Comparison of ENCODE assay signal across 11 cellular contexts in genomic region chr3:121735047-121735696, GRCh38. TPM values are rescaled to one million over a fixed set of nuclear protein-coding genes. Genes with fewer than 3 reads are reported as not detected.
A peak's percentile ranks its signal among the peaks of the same experiment; 100 is the strongest.
DNase-seq lines count a peak whose midpoint lies in the region; ATAC-seq and TF ChIP-seq lines count a peak whose summit lies in the region.
"Had no signal": no experiment of that assay in that cellular context is flagged by ENCODE, and none has a peak within 500 bp of the region (broad histone marks: within the 10 kb centered on the region; RNA-seq: fewer than 3 reads in every experiment).

No MANE protein-coding gene starts in this region.

- H3K27ac Mint-ChIP-seq in MCF 10A (ENCODE audit: low read depth, unreplicated experiment) = peak overlapping the region; percentile 5
- H3K27ac Mint-ChIP-seq: naive B cell had no signal

- CTCF ChIA-PET in MCF 10A (lab: Yijun Ruan, JAX) = no interaction called here

- H3K36me3 ChIP-seq in breast epithelium = no peaks in the 10 kb centered on the region
- H3K36me3 ChIP-seq in GM23248 (ENCODE audit: low read depth) = no peaks in the 10 kb centered on the region
- H3K36me3 ChIP-seq in neuronal stem cell (replicated peaks in 1 of 2; ENCODE audit: control insufficient read depth in 2 of 2, insufficient read depth in 2 of 2, low read length in 2 of 2) = peaks cover 0 to 7% of the 10 kb centered on the region in 2 donors
- H3K36me3 ChIP-seq in testis (ENCODE audit: low read depth, missing control alignments) = no peaks in the 10 kb centered on the region
- H3K36me3 ChIP-seq in suprapubic skin = peaks cover 5% of the 10 kb centered on the region

- no peaks in the 10 kb centered on the region for H3K9me3 ChIP-seq in breast epithelium
- no peaks in the 10 kb centered on the region for H3K9me3 ChIP-seq in GM23248 (ENCODE audit: low read depth)
- H3K9me3 ChIP-seq in neuronal stem cell (replicated peaks in 1 of 2; ENCODE audit: control insufficient read depth in 2 of 2, insufficient read depth in 1 of 2, low read depth in 1 of 2, low read length in 2 of 2) = no peaks in the 10 kb centered on the region
- H3K9me3 ChIP-seq in testis = no peaks in the 10 kb centered on the region
- H3K9me3 ChIP-seq in suprapubic skin = no peaks in the 10 kb centered on the region
- H3K9me3 ChIP-seq: BLaER1 had no signal

- no peak overlapping the region for H2BK120ac ChIP-seq in neuronal stem cell (ENCODE audit: low read depth, low read length)

- no peak overlapping the region for H2BK5ac ChIP-seq in neuronal stem cell (ENCODE audit: low read length)

- no peak overlapping the region for H2BK15ac ChIP-seq in neuronal stem cell (ENCODE audit: low read length)

- H3K79me1 ChIP-seq in neuronal stem cell (ENCODE audit: low read depth, low read length) = no peaks in the 10 kb centered on the region

- no peaks in the 10 kb centered on the region for H3K9me2 ChIP-seq in GM23248 (ENCODE audit: insufficient read depth)

- H3K27me3 ChIP-seq in breast epithelium (no peaks in the 10 kb centered on the region), GM23248 (replicated peaks; ENCODE audit: insufficient read depth) (no peaks in the 10 kb centered on the region), neuronal stem cell (ENCODE audit: control insufficient read depth in 3 of 3, insufficient read depth in 3 of 3, low read depth in 1 of 3, low read length in 3 of 3) (no peaks in the 10 kb centered on the region), testis (no peaks in the 10 kb centered on the region), suprapubic skin (no peaks in the 10 kb centered on the region)
- H3K27me3 ChIP-seq: BLaER1 had no signal

- BruUV-seq in MCF 10A (replicated peaks; lab: Mats Ljungman, UMichigan) = no TSS peak

- peaks cover 100% of the 10 kb centered on the region for H3K79me2 ChIP-seq in GM23248 (ENCODE audit: insufficient read depth)

- TF ChIP-seq CTCF in MCF 10A (IDR thresholded peaks at IDR 0.05; ENCODE audit: unreplicated experiment) = no peak
- TF ChIP-seq CTCF in breast epithelium (IDR thresholded peaks at IDR 0.05) = no peak
- no peak for TF ChIP-seq CTCF in testis (IDR thresholded peaks at IDR 0.05)
- no peak for TF ChIP-seq CTCF in suprapubic skin (IDR thresholded peaks at IDR 0.05)

- no peaks in the 10 kb centered on the region for H3K9me3 Mint-ChIP-seq in MCF 10A (ENCODE audit: unreplicated experiment)
- H3K9me3 Mint-ChIP-seq: naive B cell had no signal

- no peak for TF ChIP-seq EP300 in suprapubic skin (IDR thresholded peaks at IDR 0.05)

- no peak overlapping the region for H4K91ac ChIP-seq in neuronal stem cell (ENCODE audit: low read depth, low read length, poor library complexity)

- in situ Hi-C loops in GM23248 (cut with MboI) = no loop called here

- H4K8ac ChIP-seq in neuronal stem cell (ENCODE audit: low read depth, low read length) = no peak overlapping the region

- no peaks in the 10 kb centered on the region for H3K4me1 ChIP-seq in breast epithelium
- peaks cover 19% of the 10 kb centered on the region for H3K4me1 ChIP-seq in GM23248 (ENCODE audit: insufficient read depth)
- H3K4me1 ChIP-seq in neuronal stem cell (ENCODE audit: control insufficient read depth in 2 of 2, insufficient read depth in 1 of 2, low read depth in 1 of 2, low read length in 2 of 2) = peaks cover 0 to 4% of the 10 kb centered on the region in 2 donors
- no peaks in the 10 kb centered on the region for H3K4me1 ChIP-seq in testis
- peaks cover 11% of the 10 kb centered on the region for H3K4me1 ChIP-seq in suprapubic skin

- H3K18ac ChIP-seq in neuronal stem cell (ENCODE audit: low read length) = no peak overlapping the region

- no peaks in the 10 kb centered on the region for H3F3A ChIP-seq in GM23248 (ENCODE audit: insufficient read depth)

- H3K14ac ChIP-seq in neuronal stem cell (ENCODE audit: low read length) = no peak overlapping the region

- intact Hi-C loops in MCF 10A (cut with micrococcal nuclease) = no loop called here
- intact Hi-C loops in breast epithelium (cut with DNase I; ENCODE audit: low total_unique reads) = no loop called here
- intact Hi-C loops in testis (cut with DNase I; ENCODE audit: low total_unique reads) = no loop called here

- DNase-seq in MCF 10A (ENCODE audit: unreplicated experiment) = no peak
- no peak for DNase-seq in breast epithelium (ENCODE audit: low spot score in 2 of 2)
- DNase-seq in GM23248 = no peak
- DNase-seq in stimulated activated naive CD8-positive, alpha-beta T cell treated with anti-CD3 and anti-CD28 coated beads, Interleukin-15, Interleukin-2, amounts not matched to agents 100 U/mL and 50 U/mL, for 24 hours = no peak
- no peak for DNase-seq in neuronal stem cell (ENCODE audit: low spot score)
- no peak for DNase-seq in testis
- no peak for DNase-seq in suprapubic skin (ENCODE audit: low spot score in 2 of 2)
- DNase-seq: naive B cell had no signal

- H3K9ac ChIP-seq in GM23248 = no peak overlapping the region
- no peak overlapping the region for H3K9ac ChIP-seq in neuronal stem cell (ENCODE audit: low read depth, low read length, poor library complexity)
- H3K9ac ChIP-seq: BLaER1 had no signal

- no peak overlapping the region for H3K4me3 ChIP-seq in breast epithelium
- no peak overlapping the region for H3K4me3 ChIP-seq in GM23248
- no peak overlapping the region for H3K4me3 ChIP-seq in neuronal stem cell (ENCODE audit: low read length in 2 of 2)
- no peak overlapping the region for H3K4me3 ChIP-seq in testis
- H3K4me3 ChIP-seq in suprapubic skin = no peak overlapping the region
- H3K4me3 ChIP-seq: BLaER1, coronary artery had no signal

- no peak overlapping the region for H3K4me3 Mint-ChIP-seq in MCF 10A (ENCODE audit: unreplicated experiment)
- H3K4me3 Mint-ChIP-seq: naive B cell had no signal

- no peak overlapping the region for H2AK5ac ChIP-seq in neuronal stem cell (ENCODE audit: low read depth, low read length)

- no peak overlapping the region for H3K4ac ChIP-seq in neuronal stem cell (ENCODE audit: low read length)

- no peak overlapping the region for H2AFZ ChIP-seq in GM23248
- H2AFZ ChIP-seq in neuronal stem cell (ENCODE audit: low read length) = no peak overlapping the region

- peak; percentile 90 for ATAC-seq in HG03439 (IDR thresholded peaks at IDR 0.05; ENCODE audit: unreplicated experiment)
- peak; percentile 93 for ATAC-seq in stimulated activated naive CD8-positive, alpha-beta T cell treated with anti-CD3 and anti-CD28 coated beads, Interleukin-15, Interleukin-2, amounts not matched to agents 100 U/mL and 50 U/mL, for 24 hours

- H4K20me1 ChIP-seq in GM23248 (ENCODE audit: insufficient read depth) = peaks cover 6% of the 10 kb centered on the region; the same call in 1 of the 2 replicates
- H4K20me1 ChIP-seq: BLaER1 had no signal

- H3K4me2 ChIP-seq in GM23248 (ENCODE audit: unreplicated experiment) = peak overlapping the region; percentile 6
- no peak overlapping the region for H3K4me2 ChIP-seq in neuronal stem cell (ENCODE audit: insufficient read depth, low read length, poor library complexity, severe bottlenecking)
- H3K4me2 ChIP-seq: BLaER1 had no signal

- H3K4me1 Mint-ChIP-seq in MCF 10A (ENCODE audit: insufficient read depth, unreplicated experiment) = peaks cover 30% of the 10 kb centered on the region

- no peaks in the 10 kb centered on the region for H3K27me3 Mint-ChIP-seq in MCF 10A (ENCODE audit: insufficient read depth, unreplicated experiment)
- H3K27me3 Mint-ChIP-seq: naive B cell had no signal

- peaks cover 10% of the 10 kb centered on the region for H3K36me3 Mint-ChIP-seq in MCF 10A (ENCODE audit: insufficient read depth, unreplicated experiment)

- POLR2A ChIA-PET in MCF 10A (lab: Yijun Ruan, JAX) = interaction anchor here (0.8 to 9.7 kb wide), 4 partner anchors 8 to 21 kb away, joined by 3 to 124 read pairs (median 6); partner anchors contain the start of gene GOLGB1

- H3K23ac ChIP-seq in neuronal stem cell (ENCODE audit: low read depth, low read length, poor library complexity) = no peak overlapping the region

- H2BK12ac ChIP-seq in neuronal stem cell (ENCODE audit: low read length) = no peak overlapping the region

- H3K27ac ChIP-seq in breast epithelium (no peak overlapping the region), GM23248 (no peak overlapping the region), neuronal stem cell (replicated peaks; ENCODE audit: low read length) (no peak overlapping the region), testis (no peak overlapping the region), suprapubic skin (no peak overlapping the region)
- H3K27ac ChIP-seq: BLaER1, coronary artery had no signal

- TF ChIP-seq POLR2A in breast epithelium (IDR thresholded peaks at IDR 0.05) = no peak
- TF ChIP-seq POLR2A in testis (IDR thresholded peaks at IDR 0.05) = no peak
- no peak for TF ChIP-seq POLR2A in suprapubic skin (IDR thresholded peaks at IDR 0.05)

RNA-seq across cellular contexts. Expression of gene GOLGB1, which starts 14.4 kb away (rescaled TPM):
- total RNA-seq in MCF 10A (2022) (62.4 and 66.9 TPM in 2 replicates), breast epithelium (100 to 1,000 TPM in 1 of 3 donors, 10 to 100 TPM in 2; 95.4 to 106 (median 95.4) TPM), testis (10 to 100 TPM; 72.3 to 72.5 TPM), suprapubic skin (10 to 100 TPM; 39.3 to 98.4 (median 53.5) TPM)
- 31.9 and 32.6 TPM in 2 replicates for total RNA-seq in GM23248 (2014; rRNA removed; shearing (Covaris generic))
- polyA plus RNA-seq in GM23248 (2016; fragmentation: Nextera tagmentation; extraction: Ambion mirVana) (48.3 and 54.3 TPM in 2 replicates), testis (ENCODE audit: insufficient read depth, low read depth, low replicate concordance) (11.5 TPM)
- 17.0 TPM for polyA plus RNA-seq in neuronal stem cell (2013, experiment 1 of 2)
- 16.3 TPM for polyA plus RNA-seq in neuronal stem cell (2013, experiment 2 of 2)
